In genomic region chr12:111826982-111827381, GRCh38 we compare ENCODE assay signal across 29 cellular contexts.
"Had no signal": no experiment of that assay in that cellular context is flagged by ENCODE, and none has a peak within 500 bp of the region (broad histone marks: within the 10 kb centered on the region; RNA-seq: fewer than 3 reads in every experiment).

No MANE protein-coding gene starts in this region.

- H3K4me3 ChIP-seq: ascending aorta, cardiac muscle cell, colonic mucosa, dorsolateral prefrontal cortex, left lung, lung, sigmoid colon had no signal

- H3K27me3 Mint-ChIP-seq: progenitor cell of endocrine pancreas had no signal

- DNase-seq: activated CD4-positive, alpha-beta memory T cell treated with anti-CD3 and anti-CD28 coated beads, Interleukin-2, amount 10 ng/mL, durations not matched to agents 7 days and 5 days; activated CD4-positive, alpha-beta T cell treated with anti-CD3 and anti-CD28 coated beads for 1 hour; activated CD4-positive, alpha-beta T cell treated with anti-CD3 and anti-CD28 coated beads, Interleukin-2, amount 10 ng/mL, durations not matched to agents 7 days and 5 days; activated gamma-delta T cell; activated naive CD4-positive, alpha-beta T cell treated with anti-CD3 and anti-CD28 coated beads, Interleukin-2, amount 10 ng/mL, durations not matched to agents 7 days and 5 days; activated naive CD8-positive, alpha-beta T cell treated with anti-CD3 and anti-CD28 coated beads, Interleukin-2, amount 10 ng/mL, durations not matched to agents 7 days and 5 days; activated T-cell treated with anti-CD3 and anti-CD28 coated beads for 4 hours; cerebellar nuclear complex; colonic mucosa; dorsolateral prefrontal cortex; effector memory CD4-positive, alpha-beta T cell; glutamatergic neuron; sigmoid colon; small intestine; stimulated activated CD4-positive, alpha-beta T cell treated with anti-CD3 and anti-CD28 coated beads, Interleukin-4, amount 100 ng/mL, for 24 hours; stimulated activated naive CD8-positive, alpha-beta T cell treated with anti-CD3 and anti-CD28 coated beads, Interleukin-15, amount 100 ng/mL, for 72 hours; substantia nigra; T-helper 9 cell had no signal

- H3K4me1 ChIP-seq: ascending aorta, colonic mucosa had no signal

- H3K9me3 Mint-ChIP-seq: activated CD4-positive, alpha-beta memory T cell treated with anti-CD3 and anti-CD28 coated beads, Interleukin-2, amount 10 ng/mL, durations not matched to agents 7 days and 5 days; activated CD4-positive, alpha-beta T cell treated with anti-CD3 and anti-CD28 coated beads, Interleukin-2, amount 10 ng/mL, durations not matched to agents 7 days and 5 days; activated naive CD4-positive, alpha-beta T cell treated with anti-CD3 and anti-CD28 coated beads, Interleukin-2, amount 10 ng/mL, durations not matched to agents 7 days and 5 days; activated naive CD8-positive, alpha-beta T cell treated with anti-CD3 and anti-CD28 coated beads, Interleukin-2, amount 10 ng/mL, durations not matched to agents 7 days and 5 days; activated T-helper 1 cell treated with anti-CD3 and anti-CD28 coated beads, Interleukin-12 subunit alpha, Interleukin-12 subunit beta, Interleukin-2, Interleukin-4 antibody, amounts not matched to agents 30 ng/mL and 10 ng/mL and 1 ng/mL, durations not matched to agents 14 hours and 24 hours and 36 hours; nephron; stimulated activated effector memory CD8-positive, alpha-beta T cell treated with anti-CD3 and anti-CD28 coated beads, Interleukin-12 subunit alpha, Interleukin-12 subunit beta, amount 100 ng/mL, for 72 hours; stimulated activated naive CD8-positive, alpha-beta T cell treated with anti-CD3 and anti-CD28 coated beads, Interleukin-15, amount 100 ng/mL, for 72 hours; T-helper 1 cell treated with Interleukin-12 subunit alpha and Interleukin-12 subunit beta and Interleukin-4 antibody, amounts not matched to agents 30 μg/mL and 1 μg/mL, for 36 hours had no signal

- H3K4me1 Mint-ChIP-seq: activated CD4-positive, alpha-beta memory T cell treated with anti-CD3 and anti-CD28 coated beads, Interleukin-2, amount 10 ng/mL, durations not matched to agents 7 days and 5 days; activated naive CD4-positive, alpha-beta T cell treated with anti-CD3 and anti-CD28 coated beads, Interleukin-2, amount 10 ng/mL, durations not matched to agents 7 days and 5 days; activated naive CD8-positive, alpha-beta T cell treated with anti-CD3 and anti-CD28 coated beads, Interleukin-2, amount 10 ng/mL, durations not matched to agents 7 days and 5 days; brain; nephron; stimulated activated effector memory CD8-positive, alpha-beta T cell treated with anti-CD3 and anti-CD28 coated beads, Interleukin-12 subunit alpha, Interleukin-12 subunit beta, amount 100 ng/mL, for 72 hours; stimulated activated naive CD8-positive, alpha-beta T cell treated with anti-CD3 and anti-CD28 coated beads, Interleukin-15, amount 100 ng/mL, for 72 hours had no signal

- H3K27ac ChIP-seq: ascending aorta, cardiac muscle cell, colonic mucosa, dorsolateral prefrontal cortex, left lung, neutrophil, sigmoid colon had no signal

- H3K4me3 Mint-ChIP-seq: activated CD4-positive, alpha-beta memory T cell treated with anti-CD3 and anti-CD28 coated beads, Interleukin-2, amount 10 ng/mL, durations not matched to agents 7 days and 5 days; activated CD4-positive, alpha-beta T cell treated with anti-CD3 and anti-CD28 coated beads, Interleukin-2, amount 10 ng/mL, durations not matched to agents 7 days and 5 days; activated naive CD4-positive, alpha-beta T cell treated with anti-CD3 and anti-CD28 coated beads, Interleukin-2, amount 10 ng/mL, durations not matched to agents 7 days and 5 days; activated naive CD8-positive, alpha-beta T cell treated with anti-CD3 and anti-CD28 coated beads, Interleukin-2, amount 10 ng/mL, durations not matched to agents 7 days and 5 days; activated T-helper 1 cell treated with anti-CD3 and anti-CD28 coated beads, Interleukin-12 subunit alpha, Interleukin-12 subunit beta, Interleukin-2, Interleukin-4 antibody, amounts not matched to agents 30 ng/mL and 10 ng/mL and 1 ng/mL, durations not matched to agents 14 hours and 24 hours and 36 hours; brain; nephron; stimulated activated effector memory CD8-positive, alpha-beta T cell treated with anti-CD3 and anti-CD28 coated beads, Interleukin-12 subunit alpha, Interleukin-12 subunit beta, amount 100 ng/mL, for 72 hours; stimulated activated naive CD8-positive, alpha-beta T cell treated with anti-CD3 and anti-CD28 coated beads, Interleukin-15, amount 100 ng/mL, for 72 hours; T-helper 1 cell treated with Interleukin-12 subunit alpha and Interleukin-12 subunit beta and Interleukin-4 antibody, amounts not matched to agents 30 μg/mL and 1 μg/mL, for 36 hours had no signal

- H3K27ac Mint-ChIP-seq: activated CD4-positive, alpha-beta memory T cell treated with anti-CD3 and anti-CD28 coated beads, Interleukin-2, amount 10 ng/mL, durations not matched to agents 7 days and 5 days; activated CD4-positive, alpha-beta T cell treated with anti-CD3 and anti-CD28 coated beads, Interleukin-2, amount 10 ng/mL, durations not matched to agents 7 days and 5 days; activated naive CD4-positive, alpha-beta T cell treated with anti-CD3 and anti-CD28 coated beads, Interleukin-2, amount 10 ng/mL, durations not matched to agents 7 days and 5 days; activated naive CD8-positive, alpha-beta T cell treated with anti-CD3 and anti-CD28 coated beads, Interleukin-2, amount 10 ng/mL, durations not matched to agents 7 days and 5 days; activated T-helper 1 cell treated with anti-CD3 and anti-CD28 coated beads, Interleukin-12 subunit alpha, Interleukin-12 subunit beta, Interleukin-2, Interleukin-4 antibody, amounts not matched to agents 30 ng/mL and 10 ng/mL and 1 ng/mL, durations not matched to agents 14 hours and 24 hours and 36 hours; brain; nephron; progenitor cell of endocrine pancreas; stimulated activated effector memory CD8-positive, alpha-beta T cell treated with anti-CD3 and anti-CD28 coated beads, Interleukin-12 subunit alpha, Interleukin-12 subunit beta, amount 100 ng/mL, for 72 hours; stimulated activated naive CD8-positive, alpha-beta T cell treated with anti-CD3 and anti-CD28 coated beads, Interleukin-15, amount 100 ng/mL, for 72 hours; T-helper 1 cell treated with Interleukin-12 subunit alpha and Interleukin-12 subunit beta and Interleukin-4 antibody, amounts not matched to agents 30 μg/mL and 1 μg/mL, for 36 hours had no signal

- H3K36me3 ChIP-seq: ascending aorta, cardiac muscle cell, colonic mucosa, left lung, neutrophil, sigmoid colon had no signal

- H3K27me3 ChIP-seq: ascending aorta, cardiac muscle cell, colonic mucosa, dorsolateral prefrontal cortex, left lung, neutrophil, sigmoid colon had no signal

- ATAC-seq: left lung; stimulated activated effector memory CD8-positive, alpha-beta T cell treated with anti-CD3 and anti-CD28 coated beads, Interleukin-12 subunit alpha, Interleukin-12 subunit beta, amount 100 ng/mL, for 72 hours; stimulated activated naive CD8-positive, alpha-beta T cell treated with anti-CD3 and anti-CD28 coated beads, Interleukin-15, amount 100 ng/mL, for 72 hours had no signal

- H3K36me3 Mint-ChIP-seq: activated naive CD4-positive, alpha-beta T cell treated with anti-CD3 and anti-CD28 coated beads, Interleukin-2, amount 10 ng/mL, durations not matched to agents 7 days and 5 days; activated naive CD8-positive, alpha-beta T cell treated with anti-CD3 and anti-CD28 coated beads, Interleukin-2, amount 10 ng/mL, durations not matched to agents 7 days and 5 days; brain; stimulated activated effector memory CD8-positive, alpha-beta T cell treated with anti-CD3 and anti-CD28 coated beads, Interleukin-12 subunit alpha, Interleukin-12 subunit beta, amount 100 ng/mL, for 72 hours had no signal

- H3K9me3 ChIP-seq: ascending aorta, colonic mucosa, left lung, neutrophil, sigmoid colon had no signal
